15 cellular contexts compared by ENCODE assay signal in genomic region chr6:4192173-4192572, GRCh38. TPM values are rescaled to one million over a fixed set of nuclear protein-coding genes. Genes with fewer than 3 reads are reported as not detected.
DNase-seq lines count a peak whose midpoint lies in the region; ATAC-seq and TF ChIP-seq lines count a peak whose summit lies in the region.
"Had no signal": no experiment of that assay in that cellular context is flagged by ENCODE, and none has a peak within 500 bp of the region (broad histone marks: within the 10 kb centered on the region; RNA-seq: fewer than 3 reads in every experiment).

No MANE protein-coding gene starts in this region.

- H2BK5ac ChIP-seq in neuronal stem cell (ENCODE audit: low read length), result no peak overlapping the region

- H3K79me2 ChIP-seq in GM23248 (ENCODE audit: insufficient read depth) (no peaks in the 10 kb centered on the region), GM23338 (replicated peaks; ENCODE audit: insufficient read depth) (no peaks in the 10 kb centered on the region)

- H3K4me3 ChIP-seq in GM23248, result no peak overlapping the region
- no peak overlapping the region for H3K4me3 ChIP-seq in neuronal stem cell (ENCODE audit: low read length in 2 of 2)
- H3K4me3 ChIP-seq in ascending aorta, result no peak overlapping the region
- H3K4me3 ChIP-seq in GM23338, result no peak overlapping the region
- H3K4me3 ChIP-seq: A549, BLaER1 had no signal

- 23 to 54% methylated on average over 1 of the region's 1 CpG for WGBS in GM23248 (ENCODE audit: low coverage in 1 of 2, low lambda C conversion rate in 2 of 2, missing lambda C conversion rate in 2 of 2), 2 experiments
- no CpG with 5 or more reads among the region's 1 CpG for WGBS in neuronal stem cell (ENCODE audit: extremely low coverage in 2 of 2, insufficient read length in 2 of 2, insufficient replicate concordance in 1 of 2), 2 donors

- no peak overlapping the region for H3K27ac ChIP-seq in GM23248
- no peak overlapping the region for H3K27ac ChIP-seq in neuronal stem cell (replicated peaks; ENCODE audit: low read length)
- H3K27ac ChIP-seq in ascending aorta, result no peak overlapping the region
- H3K27ac ChIP-seq in GM23338 (ENCODE audit: low read depth), result no peak overlapping the region
- H3K27ac ChIP-seq: A549, BLaER1, KMS-11 had no signal

- H3K27me3 Mint-ChIP-seq in T-helper 17 cell (peaks cover 22% of the 10 kb centered on the region), GM23338 (ENCODE audit: insufficient read depth, low read depth, poor library complexity) (peaks cover 4% of the 10 kb centered on the region)
- H3K27me3 Mint-ChIP-seq: CD4-positive, CD25-positive, alpha-beta regulatory T cell had no signal

- no peak overlapping the region for H2AK5ac ChIP-seq in neuronal stem cell (ENCODE audit: low read depth, low read length)

- no peak overlapping the region for H3K4ac ChIP-seq in neuronal stem cell (ENCODE audit: low read length)

- H3K4me3 Mint-ChIP-seq in T-helper 17 cell (no peak overlapping the region), GM23338 (no peak overlapping the region)
- H3K4me3 Mint-ChIP-seq: CD4-positive, CD25-positive, alpha-beta regulatory T cell; HFFc6 had no signal

- H3K9ac ChIP-seq in GM23248 (no peak overlapping the region), neuronal stem cell (ENCODE audit: low read depth, low read length, poor library complexity) (no peak overlapping the region)
- H3K9ac ChIP-seq: BLaER1, KMS-11 had no signal

- no peak overlapping the region for H3K14ac ChIP-seq in neuronal stem cell (ENCODE audit: low read length)

- DNase-seq in GM23248 (peak; percentile 11), T-helper 17 cell (no peak), neuronal stem cell (ENCODE audit: low spot score) (no peak), ascending aorta (ENCODE audit: low spot score in 2 of 2) (no peak), GM23338 (ENCODE audit: low spot score) (no peak)
- DNase-seq: AML-193; CD4-positive, CD25-positive, alpha-beta regulatory T cell; DMS53; GF-D8; HCEC 1CT; HFFc6 had no signal

- no peak overlapping the region for H3K18ac ChIP-seq in neuronal stem cell (ENCODE audit: low read length)

- H3K27me3 ChIP-seq in GM23248 (replicated peaks; ENCODE audit: insufficient read depth) (no peaks in the 10 kb centered on the region), neuronal stem cell (ENCODE audit: control insufficient read depth in 3 of 3, insufficient read depth in 3 of 3, low read depth in 1 of 3, low read length in 3 of 3) (no peaks in the 10 kb centered on the region), ascending aorta (no peaks in the 10 kb centered on the region), GM23338 (ENCODE audit: insufficient read depth) (no peaks in the 10 kb centered on the region)
- H3K27me3 ChIP-seq: BLaER1 had no signal

- H3K9me3 ChIP-seq in GM23248 (ENCODE audit: low read depth) (no peaks in the 10 kb centered on the region), T-helper 17 cell (ENCODE audit: control insufficient read depth, low read length, poor library complexity, severe bottlenecking) (no peaks in the 10 kb centered on the region), neuronal stem cell (replicated peaks in 1 of 2; ENCODE audit: control insufficient read depth in 2 of 2, insufficient read depth in 1 of 2, low read depth in 1 of 2, low read length in 2 of 2) (no peaks in the 10 kb centered on the region), ascending aorta (no peaks in the 10 kb centered on the region)
- H3K9me3 ChIP-seq: A549 had no signal

- no peaks in the 10 kb centered on the region for H3K9me2 ChIP-seq in GM23248 (ENCODE audit: insufficient read depth)
- peaks cover 4% of the 10 kb centered on the region; the same call in 1 of the 2 replicates for H3K9me2 ChIP-seq in GM23338 (ENCODE audit: insufficient read depth)

- H3K4me1 Mint-ChIP-seq in T-helper 17 cell, result no peaks in the 10 kb centered on the region
- H3K4me1 Mint-ChIP-seq in GM23338, result no peaks in the 10 kb centered on the region; the same call in 2 of the 3 replicates

- H3K36me3 ChIP-seq in GM23248 (ENCODE audit: low read depth), result no peaks in the 10 kb centered on the region
- H3K36me3 ChIP-seq in neuronal stem cell (replicated peaks in 1 of 2; ENCODE audit: control insufficient read depth in 2 of 2, insufficient read depth in 2 of 2, low read length in 2 of 2), result no peaks in the 10 kb centered on the region
- H3K36me3 ChIP-seq in ascending aorta, result no peaks in the 10 kb centered on the region
- H3K36me3 ChIP-seq in GM23338 (ENCODE audit: insufficient read depth), result no peaks in the 10 kb centered on the region
- H3K36me3 ChIP-seq: BLaER1 had no signal

- intact Hi-C loops in ascending aorta (cut with DNase I), result no loop called here

- H3F3A ChIP-seq in GM23248 (ENCODE audit: insufficient read depth) (no peaks in the 10 kb centered on the region), GM23338 (replicated peaks; ENCODE audit: low read depth) (no peaks in the 10 kb centered on the region)

- H3K9me3 Mint-ChIP-seq in GM23338, result peaks cover 27% of the 10 kb centered on the region
- H3K9me3 Mint-ChIP-seq: HFFc6 had no signal

- in situ Hi-C loops in GM23248 (cut with MboI), result no loop called here

- H3K36me3 Mint-ChIP-seq in T-helper 17 cell (ENCODE audit: low read depth) (no peaks in the 10 kb centered on the region), GM23338 (ENCODE audit: low read depth) (peaks cover 12% of the 10 kb centered on the region; the same call in 2 of the 3 replicates)
- H3K36me3 Mint-ChIP-seq: CD4-positive, CD25-positive, alpha-beta regulatory T cell had no signal

- H4K91ac ChIP-seq in neuronal stem cell (ENCODE audit: low read depth, low read length, poor library complexity), result no peak overlapping the region

- H3K4me2 ChIP-seq in GM23248 (ENCODE audit: unreplicated experiment) (no peak overlapping the region), neuronal stem cell (ENCODE audit: insufficient read depth, low read length, poor library complexity, severe bottlenecking) (no peak overlapping the region), GM23338 (no peak overlapping the region)
- H3K4me2 ChIP-seq: A549, BLaER1, KMS-11 had no signal

- H2AFZ ChIP-seq in GM23248, result no peak overlapping the region
- H2AFZ ChIP-seq in neuronal stem cell (ENCODE audit: low read length), result no peak overlapping the region
- no peak overlapping the region for H2AFZ ChIP-seq in GM23338

- H3K23ac ChIP-seq in neuronal stem cell (ENCODE audit: low read depth, low read length, poor library complexity), result peak overlapping the region; percentile 56

- H3K27ac Mint-ChIP-seq in T-helper 17 cell (peak overlapping the region; percentile 39), GM23338 (no peak overlapping the region)
- H3K27ac Mint-ChIP-seq: CD4-positive, CD25-positive, alpha-beta regulatory T cell; HFFc6 had no signal

- H3K79me1 ChIP-seq in neuronal stem cell (ENCODE audit: low read depth, low read length), result no peaks in the 10 kb centered on the region

- no peak for TF ChIP-seq CTCF in ascending aorta (IDR thresholded peaks at IDR 0.05)
- TF ChIP-seq CTCF in GM23338 (conservative IDR thresholded peaks at IDR 0.05; ENCODE audit: low read depth in 2 of 2), result no peak

- no peaks in the 10 kb centered on the region for H4K20me1 ChIP-seq in GM23248 (ENCODE audit: insufficient read depth)
- no peaks in the 10 kb centered on the region for H4K20me1 ChIP-seq in GM23338 (replicated peaks; ENCODE audit: insufficient read depth)
- H4K20me1 ChIP-seq: BLaER1 had no signal

- H4K8ac ChIP-seq in neuronal stem cell (ENCODE audit: low read depth, low read length), result no peak overlapping the region

- no peak overlapping the region for H2BK12ac ChIP-seq in neuronal stem cell (ENCODE audit: low read length)

- no peak overlapping the region for H2BK15ac ChIP-seq in neuronal stem cell (ENCODE audit: low read length)

- H2BK120ac ChIP-seq in neuronal stem cell (ENCODE audit: low read depth, low read length), result no peak overlapping the region

- ATAC-seq in T-helper 17 cell (no peak), GM23338 (no peak), GM21529 (IDR thresholded peaks at IDR 0.05; ENCODE audit: unreplicated experiment) (no peak)
- ATAC-seq: A549 had no signal

- H3K4me1 ChIP-seq in GM23248 (ENCODE audit: insufficient read depth), result no peaks in the 10 kb centered on the region
- H3K4me1 ChIP-seq in neuronal stem cell (ENCODE audit: control insufficient read depth in 2 of 2, insufficient read depth in 1 of 2, low read depth in 1 of 2, low read length in 2 of 2), result no peaks in the 10 kb centered on the region
- no peaks in the 10 kb centered on the region for H3K4me1 ChIP-seq in ascending aorta
- no peaks in the 10 kb centered on the region for H3K4me1 ChIP-seq in GM23338 (ENCODE audit: insufficient read depth)
- H3K4me1 ChIP-seq: A549, BLaER1 had no signal

TF ChIP-seq in GM23338, 12 proteins besides CTCF, POLR2A, EP300 and RAD21 (continues in another document):
- TF ChIP-seq CREB1 (CRISPR knock-in tag; IDR thresholded peaks at IDR 0.05; ENCODE audit: low read depth) (no peak), EZH2 (IDR thresholded peaks at IDR 0.05; ENCODE audit: low read depth, unreplicated experiment) (no peak)

RNA-seq across cellular contexts. Expression of gene ECI2, which starts 56.8 kb away (rescaled TPM):
- 91.7 and 116 TPM in 2 replicates for total RNA-seq in GM23248 (2014; rRNA removed; shearing (Covaris generic))
- 134 and 138 TPM in 2 replicates for polyA plus RNA-seq in GM23248 (2016; fragmentation: Nextera tagmentation; extraction: Ambion mirVana)
- 10 to 100 TPM; 18.7 to 21.6 TPM for total RNA-seq in T-helper 17 cell
- 39.6 TPM for polyA plus RNA-seq in neuronal stem cell (2013, experiment 1 of 2)
- 37.3 TPM for polyA plus RNA-seq in neuronal stem cell (2013, experiment 2 of 2)
- 84.7 TPM for total RNA-seq in ascending aorta
- 60.4 and 63.7 TPM in 2 replicates for total RNA-seq in GM23338 (2014; rRNA removed; shearing (Covaris generic))
- 90.7 and 102 TPM in 2 replicates for polyA plus RNA-seq in GM23338 (2016; fragmentation: Nextera tagmentation; extraction: Ambion mirVana)
